Comparison of ENCODE assay signal across 8 cellular contexts in genomic region chr20:17898548-17898994, GRCh38.
DNase-seq lines count a peak whose midpoint lies in the region; ATAC-seq and TF ChIP-seq lines count a peak whose summit lies in the region.

No MANE protein-coding gene starts in this region.

- H3K4me3 ChIP-seq in fibroblast of villous mesenchyme (ENCODE audit: low read depth, low read length) (no peak overlapping the region), osteoblast (ENCODE audit: insufficient read depth, low read length) (no peak overlapping the region), tibial nerve (no peak overlapping the region)

- H3K79me2 ChIP-seq in osteoblast (ENCODE audit: insufficient read depth, low read length): no peaks in the 10 kb centered on the region

- H3K4me1 ChIP-seq in osteoblast (ENCODE audit: insufficient read depth, low read length) (peaks cover 23% of the 10 kb centered on the region), tibial nerve (peaks cover 0 to 30% (median 12%) of the 10 kb centered on the region in 4 donors)

- H3K27me3 ChIP-seq in osteoblast (ENCODE audit: insufficient read depth, low read length) (no peaks in the 10 kb centered on the region), tibial nerve (no peaks in the 10 kb centered on the region)

- TF ChIP-seq POLR2A in tibial nerve (IDR thresholded peaks at IDR 0.05): no peak

- no peaks in the 10 kb centered on the region for H4K20me1 ChIP-seq in osteoblast (ENCODE audit: insufficient read depth, low read length)

- peak; percentile 48 for ATAC-seq in HG03439 (IDR thresholded peaks at IDR 0.05; ENCODE audit: unreplicated experiment)
- no peak for ATAC-seq in HG02973 (IDR thresholded peaks at IDR 0.05; ENCODE audit: unreplicated experiment)

- no peak overlapping the region for H3K27ac ChIP-seq in osteoblast (ENCODE audit: low read depth, low read length)
- H3K27ac ChIP-seq in tibial nerve: no peak overlapping the region

- TF ChIP-seq EP300 in tibial nerve (IDR thresholded peaks at IDR 0.05): peak in 1 of 2 donors; percentile 71

- 50% methylated on average over 7 of the region's 7 CpGs for WGBS in tibial nerve, 2 donors

- H3K9me3 ChIP-seq in osteoblast (ENCODE audit: low read depth, low read length) (no peaks in the 10 kb centered on the region), tibial nerve (no peaks in the 10 kb centered on the region)

- DNase-seq in DMS 273 treated with DMSO at 0.1 percent for 48 hours (lab: John Stamatoyannopoulos, UW) (peak; percentile 7), RKO (ENCODE audit: low spot score) (peak; percentile 68), fibroblast of villous mesenchyme (ENCODE audit: low read depth) (peak; percentile 78), osteoblast (ENCODE audit: insufficient read length, low spot score, missing footprints) (peak; percentile 89), tibial nerve (ENCODE audit: low spot score in 2 of 2) (peak; percentile 72 to 92)
- DNase-seq in activated T-helper 1 cell treated with anti-CD3 and anti-CD28 coated beads, Interleukin-2, amount 50 U/mL, for 16 hours (ENCODE audit: low read depth in 1 of 2, low spot score in 1 of 2): peak; percentile 28 to 30

- TF ChIP-seq CTCF in fibroblast of villous mesenchyme (IDR thresholded peaks at IDR 0.05; ENCODE audit: insufficient read depth, low read depth, low read length) (peak; percentile 97), osteoblast (IDR thresholded peaks at IDR 0.05; ENCODE audit: extremely low read depth, low read depth, low read length) (peak; percentile 93), tibial nerve (IDR thresholded peaks at IDR 0.05) (peak; percentile 85 to 92 (median 89))

- H2AFZ ChIP-seq in osteoblast (ENCODE audit: low read length): no peak overlapping the region

- H3K4me2 ChIP-seq in osteoblast (ENCODE audit: insufficient read depth, low read length): no peak overlapping the region

- no peaks in the 10 kb centered on the region for H3K36me3 ChIP-seq in osteoblast (ENCODE audit: insufficient read depth, low read length)
- H3K36me3 ChIP-seq in tibial nerve: no peaks in the 10 kb centered on the region

Comparison
In these comparisons a context has a peak if more than half of its experiments do, and no peak if none do; other contexts are left out.
1. DNase-seq: peak in every context shown above with its lines; median percentile 89 in osteoblast; 82 in tibial nerve; 78 in fibroblast of villous mesenchyme; 68 in RKO; 29 in activated T-helper 1 cell treated with anti-CD3 and anti-CD28 coated beads, Interleukin-2, amount 50 U/mL, for 16 hours; 7 in DMS 273 treated with DMSO at 0.1 percent for 48 hours.